ENCODE assay signal across 14 cellular contexts in genomic region chr12:52287816-52288785, GRCh38. TPM values are rescaled to one million over a fixed set of nuclear protein-coding genes. Genes with fewer than 3 reads are reported as not detected.
A peak's percentile ranks its signal among the peaks of the same experiment; 100 is the strongest.
DNase-seq lines count a peak whose midpoint lies in the region; ATAC-seq, FAIRE-seq and TF ChIP-seq lines count a peak whose summit lies in the region.
"Not testable (repeated sequence)": the region's sequence is repeated elsewhere in the genome, so short reads cannot be mapped to it uniquely, and the experiment has no call there.
"Had no signal": no experiment of that assay in that cellular context is flagged by ENCODE, and none has a peak within 500 bp of the region (broad histone marks: within the 10 kb centered on the region; RNA-seq: fewer than 3 reads in every experiment).

No MANE protein-coding gene starts in this region.

- H3K27me3 Mint-ChIP-seq in activated naive CD4-positive, alpha-beta T cell treated with anti-CD3 and anti-CD28 coated beads, Interleukin-2, amount 10 ng/mL, durations not matched to agents 7 days and 5 days: peaks cover 31% of the 10 kb centered on the region

- not testable (repeated sequence) for H3K4me1 ChIP-seq in right lobe of liver

- not testable (repeated sequence) for H3K9me3 Mint-ChIP-seq in activated naive CD4-positive, alpha-beta T cell treated with anti-CD3 and anti-CD28 coated beads, Interleukin-2, amount 10 ng/mL, durations not matched to agents 7 days and 5 days

- DNase-seq in H4 (ENCODE audit: low spot score) (peak; percentile 58), right lobe of liver (peak in 1 of 3 donors; percentile 23), urothelium cell line (ENCODE audit: low spot score) (peak; percentile 53)
- DNase-seq in NK-92 treated with Interleukin-12 subunit alpha and Interleukin-12 subunit beta, amount 100 ng/mL, for 24 hours (lab: John Stamatoyannopoulos, UW): peak; percentile 57
- DNase-seq in activated naive CD4-positive, alpha-beta T cell treated with anti-CD3 and anti-CD28 coated beads, Interleukin-2, amount 10 ng/mL, durations not matched to agents 7 days and 5 days: peak; percentile 19

- H3K4me3 Mint-ChIP-seq in activated naive CD4-positive, alpha-beta T cell treated with anti-CD3 and anti-CD28 coated beads, Interleukin-2, amount 10 ng/mL, durations not matched to agents 7 days and 5 days: not testable (repeated sequence)

- H3K36me3 ChIP-seq in right lobe of liver: not testable (repeated sequence)

- FAIRE-seq in urothelium cell line (lab: Jason Lieb, UNC): peak; percentile 77

- ATAC-seq in GM18502 (IDR thresholded peaks at IDR 0.05; ENCODE audit: poor library complexity, unreplicated experiment) (peak; percentile 77), GM19397 (IDR thresholded peaks at IDR 0.05; ENCODE audit: unreplicated experiment) (peak; percentile 67), HG03159 (IDR thresholded peaks at IDR 0.05; ENCODE audit: unreplicated experiment) (peak; percentile 70), right lobe of liver (peak; percentile 7 to 49 (median 18))

- H3K36me3 Mint-ChIP-seq in activated naive CD4-positive, alpha-beta T cell treated with anti-CD3 and anti-CD28 coated beads, Interleukin-2, amount 10 ng/mL, durations not matched to agents 7 days and 5 days: not testable (repeated sequence)

- WGBS in right lobe of liver (ENCODE audit: insufficient coverage, low coverage, low lambda C conversion rate, missing lambda C conversion rate): 91% methylated on average over 5 of the region's 17 CpGs

- peak overlapping the region; percentile 33 for H3K27ac Mint-ChIP-seq in activated naive CD4-positive, alpha-beta T cell treated with anti-CD3 and anti-CD28 coated beads, Interleukin-2, amount 10 ng/mL, durations not matched to agents 7 days and 5 days

- H3K27me3 ChIP-seq in right lobe of liver: not testable (repeated sequence)

- not testable (repeated sequence) for TF ChIP-seq CTCF in right lobe of liver (IDR thresholded peaks at IDR 0.05)

- not testable (repeated sequence) for H3K4me3 ChIP-seq in right lobe of liver

- TF ChIP-seq POLR2A in right lobe of liver (IDR thresholded peaks at IDR 0.05): not testable (repeated sequence)

- H3K27ac ChIP-seq in right lobe of liver: not testable (repeated sequence)

- not testable (repeated sequence) for H3K9me3 ChIP-seq in right lobe of liver

- intact Hi-C loops in right lobe of liver (cut with DNase I): not testable (repeated sequence)

- H3K4me1 Mint-ChIP-seq in activated naive CD4-positive, alpha-beta T cell treated with anti-CD3 and anti-CD28 coated beads, Interleukin-2, amount 10 ng/mL, durations not matched to agents 7 days and 5 days: peaks cover 13% of the 10 kb centered on the region

- CTCF ChIA-PET in activated naive CD4-positive, alpha-beta T cell treated with anti-CD3 and anti-CD28 coated beads, Interleukin-2, amount 10 ng/mL, durations not matched to agents 7 days and 5 days (lab: Charles Lee): interaction anchor here (1.8 kb wide), 1 partner anchor 10 kb away, joined by 9 read pairs; no protein-coding TSS in a partner anchor

RNA-seq across cellular contexts. Expression of gene KRT81, which starts 3.2 kb away (rescaled TPM):
- total RNA-seq in H4 (2014; rRNA removed; shearing (Covaris generic)): 5.7 and 10.8 TPM in 2 replicates
- total RNA-seq in right lobe of liver: under 1 TPM in 1 of 6 experiments, not detected in 5; 0.13 TPM
- total RNA-seq: gastrocnemius medialis, H7, renal cortical epithelial cell had no signal

RNA-seq across cellular contexts. Expression of gene KRT86, which starts 13.7 kb away (rescaled TPM):
- total RNA-seq in H4 (2014; rRNA removed; shearing (Covaris generic)): 0.31 and 0.93 TPM in 2 replicates
- total RNA-seq in right lobe of liver: not detected
- total RNA-seq: H7 had no signal

RNA-seq across cellular contexts. Expression of gene KRT83, which starts 33.1 kb away (rescaled TPM):
- total RNA-seq in H4 (2014; rRNA removed; shearing (Covaris generic)): not detected in 2 replicates
- total RNA-seq in right lobe of liver: not detected
- total RNA-seq: adrenal gland; lung; renal cortical epithelial cell; T-helper 2 cell treated with Interferon-gamma antibody and Interleukin-4, amounts not matched to agents 100 ng/mL and 5 ng/mL, for 36 hours had no signal

RNA-seq across cellular contexts. Expression of gene KRT7, which starts 55.1 kb away (rescaled TPM):
- 0.29 and 1.7 TPM in 2 replicates for total RNA-seq in H4 (2014; rRNA removed; shearing (Covaris generic))
- total RNA-seq in right lobe of liver: 10 to 100 TPM in 3 of 6 experiments, 1 to 10 TPM in 3; 3.4 to 19.2 (median 10.7) TPM

Comparison
In these comparisons a context has a peak if more than half of its experiments do, and no peak if none do; other contexts are left out.
1. ATAC-seq: peak in every context shown above with its lines; median percentile 77 in GM18502; 70 in HG03159; 67 in GM19397; 18 in right lobe of liver.